Comparison of ENCODE assay signal across 8 cellular contexts in the genomic region with DNA sequence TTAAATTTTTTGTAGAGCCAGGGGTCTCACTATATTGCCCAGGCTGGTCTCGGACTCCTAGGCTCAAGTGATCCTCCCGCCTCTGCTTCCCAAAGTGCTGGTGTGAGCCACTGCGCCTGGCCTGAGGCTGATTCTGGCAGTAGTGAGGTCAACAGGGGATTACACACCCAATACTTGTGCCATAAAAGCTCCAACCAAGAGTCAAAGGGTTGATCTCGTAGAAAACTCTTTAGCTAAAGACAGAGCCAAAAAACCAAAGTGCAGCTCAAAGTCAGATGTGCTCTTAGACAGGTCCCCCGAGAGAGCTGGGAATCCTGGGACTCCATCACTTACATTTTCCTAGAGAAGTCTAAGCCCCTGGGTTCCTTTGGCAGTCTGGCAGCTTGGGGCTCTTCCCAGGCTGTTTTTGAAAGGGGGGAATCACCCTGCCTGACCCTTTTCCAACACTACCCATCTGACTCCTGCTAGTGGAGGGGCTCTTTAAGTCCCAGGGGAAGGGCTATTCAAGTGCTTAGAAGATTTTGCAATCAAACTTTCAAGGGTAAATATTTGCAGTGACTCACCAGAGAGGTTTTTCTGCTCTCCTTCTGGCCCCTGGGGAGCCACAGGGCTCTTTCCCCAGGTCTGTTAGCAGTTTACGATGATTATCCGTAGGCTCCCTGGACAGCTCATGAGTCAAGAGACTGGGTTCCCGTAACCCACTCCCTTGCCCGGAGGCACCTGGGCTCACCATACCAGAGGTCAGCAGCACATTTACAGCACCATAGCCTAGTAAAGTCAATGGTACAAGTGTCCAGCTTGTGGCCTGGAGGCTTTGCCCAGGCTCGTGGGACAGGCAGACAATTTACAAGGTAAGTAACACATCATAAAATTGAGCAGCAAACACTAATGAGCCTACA.
DNase-seq lines count a peak whose midpoint lies in the region; ATAC-seq and TF ChIP-seq lines count a peak whose summit lies in the region.

No MANE protein-coding gene starts in this region.

- H3K4me3 Mint-ChIP-seq in nephron progenitor cell, result no peak overlapping the region

- no peak overlapping the region for H2BK5ac ChIP-seq in mesenchymal stem cell (ENCODE audit: low read depth, low read length, poor library complexity, severe bottlenecking)

- peak overlapping the region; percentile 21 to 94 for H2BK12ac ChIP-seq in mesenchymal stem cell (ENCODE audit: low read length in 2 of 2)

- no peak overlapping the region for H3K4me2 ChIP-seq in mesenchymal stem cell (ENCODE audit: low read length, poor library complexity, severe bottlenecking)

- DNase-seq in COLO668 (lab: John Stamatoyannopoulos, UW; ENCODE audit: unreplicated experiment) (peak; percentile 41), LHCN-M2 (ENCODE audit: low read depth) (peak; percentile 84), astrocyte of the hippocampus (ENCODE audit: low read depth, low spot score) (peak; percentile 85), mesenchymal stem cell (peak; percentile 98), SJCRH30 (no peak), nephron progenitor cell (no peak), SKM-1 (lab: John Stamatoyannopoulos, UW; ENCODE audit: unreplicated experiment) (no peak)

- H3K36me3 Mint-ChIP-seq in nephron progenitor cell (ENCODE audit: low read depth), result peaks cover 8% of the 10 kb centered on the region

- peak overlapping the region; percentile 41 to 73 for H3K18ac ChIP-seq in mesenchymal stem cell (ENCODE audit: low read depth in 1 of 2, low read length in 2 of 2)

- peaks cover 2% of the 10 kb centered on the region for H3K79me1 ChIP-seq in mesenchymal stem cell (replicated peaks; ENCODE audit: low read length, poor library complexity, severe bottlenecking)

- peak overlapping the region in 1 of 2 experiments; percentile 2 for H3K14ac ChIP-seq in mesenchymal stem cell (ENCODE audit: low read length in 2 of 2)

- peak overlapping the region in 1 of 2 experiments; percentile 71 for H3K4ac ChIP-seq in mesenchymal stem cell (ENCODE audit: low read depth in 1 of 2, low read length in 2 of 2)

- peak overlapping the region; percentile 35 for H3K27ac ChIP-seq in mesenchymal stem cell (ENCODE audit: low read length, poor library complexity, severe bottlenecking)
- no peak overlapping the region for H3K27ac ChIP-seq in SJCRH30

- no peak overlapping the region for H3K27ac Mint-ChIP-seq in nephron progenitor cell

- H3K27me3 ChIP-seq in mesenchymal stem cell (ENCODE audit: control insufficient read depth in 1 of 2, insufficient read depth in 1 of 2, low read length in 2 of 2) (no peaks in the 10 kb centered on the region), SJCRH30 (peaks cover 3% of the 10 kb centered on the region; the same call in 1 of the 2 replicates)

- H4K8ac ChIP-seq in mesenchymal stem cell (ENCODE audit: low read length), result peak overlapping the region; percentile 64

- 15% methylated on average over 10 of the region's 10 CpGs for WGBS in mesenchymal stem cell

- peaks cover 8% of the 10 kb centered on the region for H3K27me3 Mint-ChIP-seq in nephron progenitor cell (ENCODE audit: low read depth, poor library complexity)

- peaks cover 54% of the 10 kb centered on the region for H3K4me1 Mint-ChIP-seq in nephron progenitor cell

- no peak overlapping the region for H4K91ac ChIP-seq in mesenchymal stem cell (ENCODE audit: low read length)

- no peak for ATAC-seq in GM19395 (IDR thresholded peaks at IDR 0.05; ENCODE audit: unreplicated experiment)

- H2AFZ ChIP-seq in mesenchymal stem cell (ENCODE audit: low read depth, low read length), result no peak overlapping the region

- H3K9me3 ChIP-seq in mesenchymal stem cell (ENCODE audit: control insufficient read depth, low read length) (no peaks in the 10 kb centered on the region), SJCRH30 (replicated peaks) (no peaks in the 10 kb centered on the region)

- H3K9ac ChIP-seq in mesenchymal stem cell (ENCODE audit: low read length), result no peak overlapping the region

- H3K4me1 ChIP-seq in mesenchymal stem cell (ENCODE audit: control insufficient read depth, insufficient read depth, low read depth, low read length) (peaks cover 19% of the 10 kb centered on the region), SJCRH30 (no peaks in the 10 kb centered on the region)

- H2BK15ac ChIP-seq in mesenchymal stem cell (ENCODE audit: low read depth, poor library complexity, severe bottlenecking), result peak overlapping the region; percentile 36

- no peak for TF ChIP-seq CTCF in nephron progenitor cell (IDR thresholded peaks at IDR 0.05)

- no peak overlapping the region for H3K23ac ChIP-seq in mesenchymal stem cell (ENCODE audit: low read length in 2 of 2)

- peaks cover 20% of the 10 kb centered on the region for H3K9me3 Mint-ChIP-seq in nephron progenitor cell

- H3K4me3 ChIP-seq in mesenchymal stem cell (ENCODE audit: insufficient read depth in 1 of 2, low read depth in 1 of 2, low read length in 2 of 2) (peak overlapping the region in 1 of 2 experiments; percentile 13), SJCRH30 (no peak overlapping the region)

- no peak overlapping the region for H2BK120ac ChIP-seq in mesenchymal stem cell (ENCODE audit: low read depth, low read length)

- H3K36me3 ChIP-seq in mesenchymal stem cell (ENCODE audit: control insufficient read depth in 1 of 2, insufficient read depth in 2 of 2, low read depth in 1 of 2, low read length in 2 of 2) (no peaks in the 10 kb centered on the region), SJCRH30 (no peaks in the 10 kb centered on the region)

- H2AK5ac ChIP-seq in mesenchymal stem cell (ENCODE audit: low read length, severe bottlenecking), result peak overlapping the region; percentile 63

Comparison
In these comparisons a context has a peak if more than half of its experiments do, and no peak if none do; other contexts are left out.
1. DNase-seq: peak in COLO668 (single experiment), LHCN-M2 (single experiment), astrocyte of the hippocampus (single experiment) and mesenchymal stem cell (single experiment); none in SJCRH30 (0 of 2), nephron progenitor cell (single experiment) and SKM-1 (single experiment).